Comparison of ENCODE assay signal across 1 cellular context in genomic region chr2:45821558-45822271, GRCh38.
TF ChIP-seq lines count a peak whose summit lies in the region.

No MANE protein-coding gene starts in this region.

TF ChIP-seq in GM23338, 12 proteins besides CTCF, POLR2A, EP300 and RAD21 (continued from another document):
- TF ChIP-seq ZNF462 (CRISPR knock-in tag; IDR thresholded peaks at IDR 0.05) (no peak), POLR2AphosphoS5 (IDR thresholded peaks at IDR 0.05; ENCODE audit: low read depth) (no peak), ZNF114 (CRISPR knock-in tag; IDR thresholded peaks at IDR 0.05) (no peak), JUNB (IDR thresholded peaks at IDR 0.05; ENCODE audit: unreplicated experiment) (no peak), ETS1 (IDR thresholded peaks at IDR 0.05) (no peak), NANOG (IDR thresholded peaks at IDR 0.05; ENCODE audit: borderline replicate concordance) (no peak), EZH2 (IDR thresholded peaks at IDR 0.05; ENCODE audit: low read depth, unreplicated experiment) (no peak)
